1 cellular context compared by ENCODE assay signal in genomic region chr4:183182873-183183725, GRCh38.
TF ChIP-seq lines count a peak whose summit lies in the region.

No MANE protein-coding gene starts in this region.

TF ChIP-seq in GM12878, 131 proteins besides CTCF, POLR2A, EP300 and RAD21 (continued from another document):
- TF ChIP-seq NKRF (conservative IDR thresholded peaks at IDR 0.05): no peak
- no peak for TF ChIP-seq ZNF207 (IDR thresholded peaks at IDR 0.05; ENCODE audit: borderline replicate concordance)
- no peak for TF ChIP-seq KDM1A (IDR thresholded peaks at IDR 0.05; ENCODE audit: borderline replicate concordance)
- TF ChIP-seq SMAD1 (IDR thresholded peaks at IDR 0.05; ENCODE audit: low read depth, partially characterized antibody): no peak
- no peak for TF ChIP-seq NR2C1 (IDR thresholded peaks at IDR 0.05)
- TF ChIP-seq NFYA (IDR thresholded peaks at IDR 0.05; ENCODE audit: borderline replicate concordance, low read depth, low read length): no peak
- TF ChIP-seq SUZ12 (IDR thresholded peaks at IDR 0.05; ENCODE audit: unreplicated experiment): no peak
- TF ChIP-seq PAX5 (IDR thresholded peaks at IDR 0.05; ENCODE audit: borderline replicate concordance, low read depth, low read length): no peak
- no peak for TF ChIP-seq RCOR1 (conservative IDR thresholded peaks at IDR 0.05; ENCODE audit: low read depth, low read length)
- TF ChIP-seq SIX5 (IDR thresholded peaks at IDR 0.05; ENCODE audit: low read depth, low read length, severe bottlenecking): no peak
- TF ChIP-seq EGR1 (IDR thresholded peaks at IDR 0.05; ENCODE audit: borderline replicate concordance in 1 of 2, low read depth in 2 of 2, low read length in 2 of 2): no peak
- TF ChIP-seq RELA (IDR thresholded peaks at IDR 0.05; ENCODE audit: borderline replicate concordance, partially characterized antibody): no peak
